ENCODE assay signal across 8 cellular contexts in the genomic region with DNA sequence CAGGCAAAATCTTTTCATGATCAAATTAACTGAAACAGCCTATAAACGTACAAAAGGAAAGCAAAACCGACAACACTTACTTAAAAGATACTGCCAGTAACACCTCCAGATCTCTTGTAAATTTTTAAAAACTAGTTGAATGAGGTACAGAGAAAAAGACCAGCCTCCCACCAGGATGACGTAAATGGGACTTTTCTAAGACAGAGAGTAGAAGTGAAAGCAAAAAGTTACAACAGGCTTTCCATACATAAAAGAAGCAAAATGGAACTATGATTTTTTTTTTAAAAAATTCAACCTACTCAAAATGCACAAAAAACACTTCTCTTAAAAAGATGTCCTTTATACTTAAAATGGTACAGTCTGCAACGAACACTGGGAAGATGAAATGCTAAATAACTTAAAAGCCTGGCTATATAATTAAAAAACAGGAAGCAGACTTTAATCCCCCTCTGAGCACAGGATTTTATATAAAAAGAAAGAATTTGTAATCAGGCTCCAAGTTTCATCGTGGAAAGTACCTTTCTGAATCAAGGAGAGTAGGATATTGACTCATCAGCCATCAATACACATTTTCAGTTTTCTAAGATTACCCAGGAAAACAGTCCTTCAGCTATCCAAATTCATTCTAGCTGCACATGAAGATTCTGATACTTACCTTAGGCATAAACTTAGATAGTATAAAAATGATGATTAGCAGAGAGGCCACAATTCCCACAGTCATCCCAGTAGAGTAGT. TPM values are rescaled to one million over a fixed set of nuclear protein-coding genes. Genes with fewer than 3 reads are reported as not detected.
DNase-seq lines count a peak whose midpoint lies in the region; ATAC-seq and TF ChIP-seq lines count a peak whose summit lies in the region.

No MANE protein-coding gene starts in this region.

- H3K36me3 Mint-ChIP-seq in CD8-positive, alpha-beta T cell: peaks cover 24% of the 10 kb centered on the region
- peaks cover 30 to 79% (median 62%) of the 10 kb centered on the region in 3 experiments; a peak in 6 of 7 replicates for H3K36me3 Mint-ChIP-seq in H9 (ENCODE audit: insufficient read depth in 1 of 3, low read depth in 3 of 3)

- no peak overlapping the region for H2BK5ac ChIP-seq in H9 (ENCODE audit: insufficient read length, low read length)

- DNase-seq in CD8-positive, alpha-beta T cell: peak in 4 of 7 experiments; percentile 9 to 71 (median 36)
- DNase-seq in NB4 (ENCODE audit: low read depth) (peak; percentile 23), dermis blood vessel endothelial cell (peak; percentile 37), NCI-H774 (lab: John Stamatoyannopoulos, UW) (no peak), H9 (no peak), brain microvascular endothelial cell (no peak), sigmoid colon (no peak)

- CTCF ChIA-PET in CD8-positive, alpha-beta T cell (lab: Charles Lee): interaction anchor here (1.1 to 27.0 kb wide), 6 partner anchors 37 to 60 kb away, joined by 3 to 547 read pairs (median 9); partner anchors contain the start of gene STAT6

- peak overlapping the region; percentile 78 for H3K4me3 Mint-ChIP-seq in CD8-positive, alpha-beta T cell
- H3K4me3 Mint-ChIP-seq in H9: no peak overlapping the region

- in situ Hi-C loops in brain microvascular endothelial cell (cut with HindIII; ENCODE audit: low pct_ligation_motif_present, low sequenced_read_pairs): no loop called here

- WGBS in H9 (ENCODE audit: extremely low coverage, insufficient read length, low lambda C conversion rate): no CpG with 5 or more reads among the region's 5 CpGs
- 45 to 71% methylated on average over 5 of the region's 5 CpGs for WGBS in sigmoid colon, 2 donors

- no peak overlapping the region for H4K91ac ChIP-seq in H9 (ENCODE audit: insufficient read length, low read depth, low read length)

- POLR2A ChIA-PET in CD8-positive, alpha-beta T cell (lab: Charles Lee): interaction anchor here (1.0 to 2.4 kb wide), 2 partner anchors 30 to 48 kb away, joined by 3 to 15 read pairs; partner anchors contain the start of gene STAT6

- H3T11ph ChIP-seq in H9 (ENCODE audit: low read length): no peak overlapping the region

- intact Hi-C loops in CD8-positive, alpha-beta T cell (cut with DNase I, micrococcal nuclease): loop anchor here (1.0 to 10.0 kb wide), 6 partner anchors 48 to 311 kb away; partner anchors contain the start of gene PRIM1 (in 1 of the 2)
- intact Hi-C loops in sigmoid colon (cut with DNase I): loop anchor here (5.0 kb wide), 1 partner anchor 307 kb away; no protein-coding TSS in a partner anchor

- H3K14ac ChIP-seq in H9 (ENCODE audit: insufficient read depth, low read length): no peak overlapping the region

- peaks cover 28% of the 10 kb centered on the region for H3K4me1 Mint-ChIP-seq in CD8-positive, alpha-beta T cell (ENCODE audit: low read depth)
- no peaks in the 10 kb centered on the region for H3K4me1 Mint-ChIP-seq in H9

- no peak overlapping the region for H2BK20ac ChIP-seq in H9 (ENCODE audit: low read depth, low read length, poor library complexity, severe bottlenecking)

- no peak overlapping the region for H3K18ac ChIP-seq in H9 (ENCODE audit: insufficient read length, low read depth, low read length)

- no peaks in the 10 kb centered on the region for H3K23me2 ChIP-seq in H9 (ENCODE audit: insufficient read length, low read depth, low read length, poor library complexity, severe bottlenecking)

- H2AFZ ChIP-seq in H9 (ENCODE audit: low read length): no peak overlapping the region

- peak overlapping the region; percentile 95 for H3K27ac Mint-ChIP-seq in CD8-positive, alpha-beta T cell
- H3K27ac Mint-ChIP-seq in H9: peak overlapping the region in 1 of 3 experiments; percentile 23; a peak in 2 of 7 replicates

- H3K9me3 ChIP-seq in CD8-positive, alpha-beta T cell (ENCODE audit: low read length): no peaks in the 10 kb centered on the region
- H3K9me3 ChIP-seq in H9 (ENCODE audit: control insufficient read depth, low read depth, low read length): no peaks in the 10 kb centered on the region
- H3K9me3 ChIP-seq in sigmoid colon: no peaks in the 10 kb centered on the region

- no peaks in the 10 kb centered on the region for H3K79me1 ChIP-seq in H9 (ENCODE audit: insufficient read depth, low read depth, low read length, poor library complexity, severe bottlenecking)

- H3K4me2 ChIP-seq in H9 (ENCODE audit: insufficient read depth, insufficient read length, low read length): no peak overlapping the region

- H3K23ac ChIP-seq in H9 (ENCODE audit: insufficient read length, low read depth, low read length): no peak overlapping the region

- no peak overlapping the region for H2BK15ac ChIP-seq in H9 (ENCODE audit: low read depth, low read length)

- no peak overlapping the region for H4K5ac ChIP-seq in H9 (ENCODE audit: insufficient read length, low read depth, low read length)

- H4K8ac ChIP-seq in H9 (replicated peaks; ENCODE audit: insufficient read length, low read depth, low read length): no peak overlapping the region

- no peak overlapping the region for H3K56ac ChIP-seq in H9 (ENCODE audit: insufficient read length, low read depth, low read length)

- no peak overlapping the region for H2BK12ac ChIP-seq in H9 (ENCODE audit: insufficient read length, low read depth, low read length)

- H3K36me3 ChIP-seq in CD8-positive, alpha-beta T cell (ENCODE audit: insufficient read depth, low read length): no peaks in the 10 kb centered on the region
- H3K36me3 ChIP-seq in brain microvascular endothelial cell (replicated peaks): no peaks in the 10 kb centered on the region
- H3K36me3 ChIP-seq in sigmoid colon: peaks cover 0 to 47% (median 13%) of the 10 kb centered on the region in 4 donors

- H4K20me1 ChIP-seq in H9 (ENCODE audit: control insufficient read depth, insufficient read depth, insufficient read length): no peaks in the 10 kb centered on the region

- no peak overlapping the region for H3K9ac ChIP-seq in H9 (ENCODE audit: extremely low read depth, insufficient read length, low read length)

- no peaks in the 10 kb centered on the region for H3K27me3 Mint-ChIP-seq in CD8-positive, alpha-beta T cell (ENCODE audit: low read depth)
- no peaks in the 10 kb centered on the region for H3K27me3 Mint-ChIP-seq in H9 (ENCODE audit: low read depth)

- H3K27ac ChIP-seq in CD8-positive, alpha-beta T cell (ENCODE audit: low read depth, low read length): peak overlapping the region; percentile 61
- H3K27ac ChIP-seq in H9 (ENCODE audit: insufficient read length, low read depth, low read length): no peak overlapping the region
- no peak overlapping the region for H3K27ac ChIP-seq in brain microvascular endothelial cell
- H3K27ac ChIP-seq in sigmoid colon: peak overlapping the region in 1 of 4 donors; percentile 35

- H3K9me3 Mint-ChIP-seq in CD8-positive, alpha-beta T cell: no peaks in the 10 kb centered on the region
- peaks cover 0 to 2% of the 10 kb centered on the region in 2 experiments; a peak in 1 of 5 replicates for H3K9me3 Mint-ChIP-seq in H9

- H3K79me2 ChIP-seq in H9 (ENCODE audit: insufficient read depth, low read length): no peaks in the 10 kb centered on the region

- H3K27me3 ChIP-seq in CD8-positive, alpha-beta T cell (ENCODE audit: insufficient read depth, low read length): no peaks in the 10 kb centered on the region
- H3K27me3 ChIP-seq in H9 (ENCODE audit: insufficient read depth, low read length) (no peaks in the 10 kb centered on the region), brain microvascular endothelial cell (replicated peaks) (no peaks in the 10 kb centered on the region), sigmoid colon (no peaks in the 10 kb centered on the region)

- TF ChIP-seq POLR2A in NB4 (IDR thresholded peaks at IDR 0.05; ENCODE audit: extremely low read depth, insufficient read length) (no peak), sigmoid colon (IDR thresholded peaks at IDR 0.05) (no peak)

- peak; percentile 96 for ATAC-seq in CD8-positive, alpha-beta T cell
- ATAC-seq in GM21717 (IDR thresholded peaks at IDR 0.05; ENCODE audit: unreplicated experiment): peak; percentile 71

- H3K4me3 ChIP-seq in CD8-positive, alpha-beta T cell (ENCODE audit: low read depth, low read length): peak overlapping the region; percentile 37
- H3K4me3 ChIP-seq in NB4 (ENCODE audit: low read depth, low read length) (no peak overlapping the region), brain microvascular endothelial cell (ENCODE audit: low read depth, low read length) (no peak overlapping the region), sigmoid colon (no peak overlapping the region)

- H3K4me1 ChIP-seq in CD8-positive, alpha-beta T cell (ENCODE audit: insufficient read depth, low read length): peaks cover 25% of the 10 kb centered on the region
- H3K4me1 ChIP-seq in H9 (ENCODE audit: insufficient read depth, low read length) (no peaks in the 10 kb centered on the region), sigmoid colon (peaks cover 0 to 3% (median 0%) of the 10 kb centered on the region in 4 donors)

- no peak overlapping the region for H2BK120ac ChIP-seq in H9 (ENCODE audit: low read depth, low read length, poor library complexity, severe bottlenecking)

- TF ChIP-seq EP300 in sigmoid colon (IDR thresholded peaks at IDR 0.05): no peak

- no peak overlapping the region for H3K4ac ChIP-seq in H9 (ENCODE audit: low read depth, low read length)

- no peak overlapping the region for H2AK5ac ChIP-seq in H9 (ENCODE audit: insufficient read length, low read length)

- no peak for TF ChIP-seq CTCF in CD8-positive, alpha-beta T cell (IDR thresholded peaks at IDR 0.05)
- TF ChIP-seq CTCF in NB4 (IDR thresholded peaks at IDR 0.05; ENCODE audit: low read depth, low read length) (no peak), H9 (conservative IDR thresholded peaks at IDR 0.05) (no peak), brain microvascular endothelial cell (IDR thresholded peaks at IDR 0.05; ENCODE audit: low read depth, low read length, missing control alignments) (no peak), sigmoid colon (IDR thresholded peaks at IDR 0.05) (no peak)

RNA-seq across cellular contexts. Expression of gene MYO1A, which starts 14.2 kb away (rescaled TPM):
- total RNA-seq in CD8-positive, alpha-beta T cell: under 1 TPM; 0.22 to 0.81 TPM
- total RNA-seq in dermis blood vessel endothelial cell (not detected in 2 replicates), H9 (2021) (0.26 TPM in 1 of 2 replicates, not detected in the other), sigmoid colon (1 to 10 TPM in 2 of 4 donors, under 1 TPM in 2; 0.71 to 7.2 (median 1.3) TPM)
- polyA plus RNA-seq in sigmoid colon: 100 to 1,000 TPM in 2 of 3 donors, 10 to 100 TPM in 1; 89.5 to 112 (median 103) TPM

RNA-seq across cellular contexts. Expression of gene NEMP1, which starts 14.4 kb away (rescaled TPM):
- 1 to 10 TPM; 4.3 to 7.4 TPM for total RNA-seq in CD8-positive, alpha-beta T cell
- 7.8 and 10.7 TPM in 2 replicates for total RNA-seq in dermis blood vessel endothelial cell
- 50.1 and 53.0 TPM in 2 replicates for total RNA-seq in H9 (2021)
- total RNA-seq in sigmoid colon: 10 to 100 TPM; 11.5 to 13.6 (median 12.7) TPM
- 1 to 10 TPM in 1 of 3 donors, under 1 TPM in 2; 0.60 to 6.2 (median 0.92) TPM for polyA plus RNA-seq in sigmoid colon

RNA-seq across cellular contexts. Expression of gene NAB2, which starts 24.8 kb away (rescaled TPM):
- total RNA-seq in CD8-positive, alpha-beta T cell: 1 to 10 TPM; 5.9 to 6.7 TPM
- total RNA-seq in dermis blood vessel endothelial cell (9.6 and 26.9 TPM in 2 replicates), H9 (2021) (67.8 and 68.1 TPM in 2 replicates), sigmoid colon (10 to 100 TPM; 24.8 to 28.9 (median 27.4) TPM)
- polyA plus RNA-seq in sigmoid colon: 1 to 10 TPM; 2.5 to 9.5 (median 5.4) TPM

RNA-seq across cellular contexts. Expression of gene STAT6, which starts 47.0 kb away (rescaled TPM):
- 100 to 1,000 TPM; 116 to 127 TPM for total RNA-seq in CD8-positive, alpha-beta T cell
- total RNA-seq in dermis blood vessel endothelial cell (39.6 and 40.5 TPM in 2 replicates), H9 (2021) (42.9 and 44.4 TPM in 2 replicates), sigmoid colon (100 to 1,000 TPM; 105 to 163 (median 113) TPM)
- 100 to 1,000 TPM in 2 of 3 donors, 10 to 100 TPM in 1; 66.1 to 210 (median 123) TPM for polyA plus RNA-seq in sigmoid colon

RNA-seq across cellular contexts. Expression of gene TAC3, which starts 47.8 kb away (rescaled TPM):
- not detected for total RNA-seq in CD8-positive, alpha-beta T cell
- total RNA-seq in dermis blood vessel endothelial cell (not detected in 2 replicates), H9 (2021) (4.4 and 6.2 TPM in 2 replicates), sigmoid colon (1 to 10 TPM in 2 of 4 donors, under 1 TPM in 1, not detected in 1; 0.66 to 4.5 (median 3.9) TPM)
- polyA plus RNA-seq in sigmoid colon: 1 to 10 TPM in 1 of 3 donors, not detected in 2; 4.1 TPM

Comparison
In these comparisons a context has a peak if more than half of its experiments do, and no peak if none do; other contexts are left out.
1. DNase-seq: peak in CD8-positive, alpha-beta T cell (4 of 7), NB4 (single experiment) and dermis blood vessel endothelial cell (single experiment); none in NCI-H774 (single experiment), H9 (single experiment), brain microvascular endothelial cell (single experiment) and sigmoid colon (single experiment).